8 cellular contexts compared by ENCODE assay signal in genomic region chr18:79394438-79395307, GRCh38. TPM values are rescaled to one million over a fixed set of nuclear protein-coding genes. Genes with fewer than 3 reads are reported as not detected.
DNase-seq lines count a peak whose midpoint lies in the region; ATAC-seq and TF ChIP-seq lines count a peak whose summit lies in the region.

No MANE protein-coding gene starts in this region.

- peak; percentile 37 for DNase-seq in CD1c-positive myeloid dendritic cell (ENCODE audit: extremely low spot score)
- DNase-seq in activated CD8-positive, alpha-beta memory T cell treated with anti-CD3 and anti-CD28 coated beads for 4 hours (ENCODE audit: low read depth in 2 of 2): peak; percentile 48 to 66
- peak; percentile 51 to 56 for DNase-seq in erythroblast (lab: John Stamatoyannopoulos, UW)
- no peak for DNase-seq in neural crest cell (ENCODE audit: low read depth, low spot score)
- no peak for DNase-seq in testis
- no peak for DNase-seq in SW 1271 (lab: John Stamatoyannopoulos, UW)

- peaks cover 11% of the 10 kb centered on the region for H3K4me1 ChIP-seq in testis

- no peaks in the 10 kb centered on the region for H3K27me3 ChIP-seq in testis

- no peaks in the 10 kb centered on the region for H3K9me3 ChIP-seq in testis

- H3K9me3 Mint-ChIP-seq in IgD-negative memory B cell (peaks cover 0 to 2% (median 0%) of the 10 kb centered on the region in 3 donors), neural crest cell (no peaks in the 10 kb centered on the region)

- peak overlapping the region; percentile 72 to 83 for H3K27ac ChIP-seq in testis

- H3K4me3 Mint-ChIP-seq in IgD-negative memory B cell: peak overlapping the region; percentile 79 to 92 (median 88)
- peak overlapping the region; percentile 77 for H3K4me3 Mint-ChIP-seq in neural crest cell

- TF ChIP-seq POLR2A in erythroblast (IDR thresholded peaks at IDR 0.05; ENCODE audit: low read length) (peak; percentile 31), testis (IDR thresholded peaks at IDR 0.05) (no peak)

- 2 to 3% methylated on average over 30 to 60 of the region's 79 CpGs for WGBS in testis, 2 donors

- H3K36me3 Mint-ChIP-seq in IgD-negative memory B cell: no peaks in the 10 kb centered on the region
- no peaks in the 10 kb centered on the region for H3K36me3 Mint-ChIP-seq in neural crest cell (ENCODE audit: low read depth)

- peaks cover 13 to 30% (median 22%) of the 10 kb centered on the region in 3 donors for H3K4me1 Mint-ChIP-seq in IgD-negative memory B cell
- H3K4me1 Mint-ChIP-seq in neural crest cell: peaks cover 11% of the 10 kb centered on the region

- intact Hi-C loops in testis (cut with DNase I; ENCODE audit: low total_unique reads): no loop called here

- H3K27me3 Mint-ChIP-seq in IgD-negative memory B cell (no peaks in the 10 kb centered on the region), neural crest cell (ENCODE audit: low read depth) (peaks cover 83% of the 10 kb centered on the region)

- no peak for ATAC-seq in HG03135 (IDR thresholded peaks at IDR 0.05; ENCODE audit: unreplicated experiment)

- H3K4me3 ChIP-seq in testis: peak overlapping the region; percentile 54 to 64

- no peaks in the 10 kb centered on the region for H3K36me3 ChIP-seq in testis (ENCODE audit: low read depth, missing control alignments)

- H3K27ac Mint-ChIP-seq in IgD-negative memory B cell (peak overlapping the region; percentile 46 to 94 (median 94)), neural crest cell (ENCODE audit: unreplicated experiment) (no peak overlapping the region)

- no peak for TF ChIP-seq CTCF in neural crest cell (conservative IDR thresholded peaks at IDR 0.05)
- no peak for TF ChIP-seq CTCF in testis (IDR thresholded peaks at IDR 0.05)

RNA-seq across cellular contexts. Expression of gene NFATC1, which starts 1.1 kb away (rescaled TPM):
- polyA plus RNA-seq in IgD-negative memory B cell: 63.2 TPM
- total RNA-seq in neural crest cell: 2.2 and 2.4 TPM in 2 replicates
- 10 to 100 TPM; 22.2 to 28.1 TPM for total RNA-seq in testis
- 27.5 TPM for polyA plus RNA-seq in testis (ENCODE audit: insufficient read depth, low read depth, low replicate concordance)

Comparison
In these comparisons a context has a peak if more than half of its experiments do, and no peak if none do; other contexts are left out.
1. DNase-seq: peak in CD1c-positive myeloid dendritic cell (single experiment), activated CD8-positive, alpha-beta memory T cell treated with anti-CD3 and anti-CD28 coated beads for 4 hours (2 of 2) and erythroblast (2 of 2); none in neural crest cell (single experiment), testis (single experiment) and SW 1271 (0 of 2).